Comparison of ENCODE assay signal across 1 cellular context in the genomic region with DNA sequence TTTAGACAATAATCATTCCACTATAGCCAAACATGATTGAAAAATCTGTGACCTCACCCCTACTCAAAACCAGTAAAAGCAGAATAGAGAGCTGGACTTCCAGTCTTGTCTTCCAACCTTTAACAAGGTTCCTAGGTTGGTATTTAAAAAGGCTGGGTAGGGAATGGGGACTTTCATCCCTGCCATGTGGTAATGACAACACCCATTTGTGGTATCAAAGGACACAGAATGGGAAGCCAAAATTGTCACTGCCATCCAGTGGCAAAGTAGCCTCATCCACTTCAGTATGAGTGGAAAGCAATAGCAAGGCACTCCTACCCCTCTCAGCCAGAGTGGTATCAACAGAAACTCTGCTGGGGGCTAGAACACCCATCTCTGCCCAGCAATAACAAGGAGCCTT.
TF ChIP-seq lines count a peak whose summit lies in the region.

No MANE protein-coding gene starts in this region.

TF ChIP-seq in K562, 482 proteins besides CTCF, POLR2A, EP300 and RAD21:
- TF ChIP-seq, protein P1, sequence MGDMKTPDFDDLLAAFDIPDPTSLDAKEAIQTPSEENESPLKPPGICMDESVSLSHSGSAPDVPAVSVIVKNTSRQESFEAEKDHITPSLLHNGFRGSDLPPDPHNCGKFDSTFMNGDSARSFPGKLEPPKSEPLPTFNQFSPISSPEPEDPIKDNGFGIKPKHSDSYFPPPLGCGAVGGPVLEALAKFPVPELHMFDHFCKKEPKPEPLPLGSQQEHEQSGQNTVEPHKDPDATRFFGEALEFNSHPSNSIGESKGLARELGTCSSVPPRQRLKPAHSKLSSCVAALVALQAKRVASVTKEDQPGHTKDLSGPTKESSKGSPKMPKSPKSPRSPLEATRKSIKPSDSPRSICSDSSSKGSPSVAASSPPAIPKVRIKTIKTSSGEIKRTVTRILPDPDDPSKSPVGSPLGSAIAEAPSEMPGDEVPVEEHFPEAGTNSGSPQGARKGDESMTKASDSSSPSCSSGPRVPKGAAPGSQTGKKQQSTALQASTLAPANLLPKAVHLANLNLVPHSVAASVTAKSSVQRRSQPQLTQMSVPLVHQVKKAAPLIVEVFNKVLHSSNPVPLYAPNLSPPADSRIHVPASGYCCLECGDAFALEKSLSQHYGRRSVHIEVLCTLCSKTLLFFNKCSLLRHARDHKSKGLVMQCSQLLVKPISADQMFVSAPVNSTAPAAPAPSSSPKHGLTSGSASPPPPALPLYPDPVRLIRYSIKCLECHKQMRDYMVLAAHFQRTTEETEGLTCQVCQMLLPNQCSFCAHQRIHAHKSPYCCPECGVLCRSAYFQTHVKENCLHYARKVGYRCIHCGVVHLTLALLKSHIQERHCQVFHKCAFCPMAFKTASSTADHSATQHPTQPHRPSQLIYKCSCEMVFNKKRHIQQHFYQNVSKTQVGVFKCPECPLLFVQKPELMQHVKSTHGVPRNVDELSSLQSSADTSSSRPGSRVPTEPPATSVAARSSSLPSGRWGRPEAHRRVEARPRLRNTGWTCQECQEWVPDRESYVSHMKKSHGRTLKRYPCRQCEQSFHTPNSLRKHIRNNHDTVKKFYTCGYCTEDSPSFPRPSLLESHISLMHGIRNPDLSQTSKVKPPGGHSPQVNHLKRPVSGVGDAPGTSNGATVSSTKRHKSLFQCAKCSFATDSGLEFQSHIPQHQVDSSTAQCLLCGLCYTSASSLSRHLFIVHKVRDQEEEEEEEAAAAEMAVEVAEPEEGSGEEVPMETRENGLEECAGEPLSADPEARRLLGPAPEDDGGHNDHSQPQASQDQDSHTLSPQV (IDR thresholded peaks at IDR 0.05) = no peak
- no peak for TF ChIP-seq RAD51 (IDR thresholded peaks at IDR 0.05; ENCODE audit: borderline replicate concordance, low read depth)
